Comparison of ENCODE assay signal across 1 cellular context in genomic region chr22:39283312-39284141, GRCh38.
A peak's percentile ranks its signal among the peaks of the same experiment; 100 is the strongest.
TF ChIP-seq lines count a peak whose summit lies in the region.

No MANE protein-coding gene starts in this region.

TF ChIP-seq in K562, 482 proteins besides CTCF, POLR2A, EP300 and RAD21 (continued from another document and continues in another):
- 0 out of 2 replicates have a peak, but pooled peaks have one; percentile 66 for TF ChIP-seq RNF219 (CRISPR knock-in tag; IDR thresholded peaks at IDR 0.05)
- no peak for TF ChIP-seq USF2 (CRISPR knock-in tag; IDR thresholded peaks at IDR 0.05)
- peak; percentile 65 for TF ChIP-seq MTA1 (IDR thresholded peaks at IDR 0.05; ENCODE audit: borderline replicate concordance)
- TF ChIP-seq ZNF384 (IDR thresholded peaks at IDR 0.05; ENCODE audit: low read depth, low read length) = 0 out of 2 replicates have a peak, but pooled peaks have one; percentile 12
- no peak for TF ChIP-seq MCM2 (IDR thresholded peaks at IDR 0.05; ENCODE audit: low read depth)
- TF ChIP-seq CBFA2T2 (conservative IDR thresholded peaks at IDR 0.05) = peak; percentile 71
- TF ChIP-seq ATF1 (CRISPR knock-in tag; IDR thresholded peaks at IDR 0.05) = no peak
- TF ChIP-seq ATF1 (tag; IDR thresholded peaks at IDR 0.05) = peak; percentile 58
- no peak for TF ChIP-seq CBX5 (IDR thresholded peaks at IDR 0.05; ENCODE audit: borderline replicate concordance, low read depth)
- TF ChIP-seq ZNF766 (CRISPR knock-in tag; conservative IDR thresholded peaks at IDR 0.05) = peak; percentile 77; the same call in 1 of the 2 replicates
- no peak for TF ChIP-seq DEAF1 (CRISPR knock-in tag; IDR thresholded peaks at IDR 0.05)
- TF ChIP-seq NFE2 (IDR thresholded peaks at IDR 0.05; ENCODE audit: low read depth) = peak; percentile 94
- peak; percentile 81 for TF ChIP-seq TCF3 (CRISPR knock-in tag; IDR thresholded peaks at IDR 0.05)
- no peak; the same call in 1 of the 2 replicates for TF ChIP-seq KLF10 (CRISPR knock-in tag; IDR thresholded peaks at IDR 0.05)
- no peak for TF ChIP-seq KAT8 (IDR thresholded peaks at IDR 0.05; ENCODE audit: low read depth)
- peak; percentile 63 for TF ChIP-seq DMBX1 (CRISPR knock-in tag; IDR thresholded peaks at IDR 0.05; ENCODE audit: borderline replicate concordance)
- TF ChIP-seq ZNF507 (tag; conservative IDR thresholded peaks at IDR 0.05) = no peak
- TF ChIP-seq ETV6 (IDR thresholded peaks at IDR 0.05; ENCODE audit: borderline replicate concordance in 1 of 2, low read depth in 2 of 2, low read length in 1 of 2) = no peak
- no peak for TF ChIP-seq ETV6 (CRISPR knock-in tag; IDR thresholded peaks at IDR 0.05; ENCODE audit: borderline replicate concordance)
- TF ChIP-seq ELK1 (CRISPR knock-in tag; IDR thresholded peaks at IDR 0.05) = no peak
- TF ChIP-seq CSDE1 (IDR thresholded peaks at IDR 0.05) = no peak
- peak; percentile 50; the same call in 1 of the 2 replicates for TF ChIP-seq ZNF449 (CRISPR knock-in tag; IDR thresholded peaks at IDR 0.05)
- peak; percentile 67; the same call in 1 of the 2 replicates for TF ChIP-seq ZNF197 (CRISPR knock-in tag; IDR thresholded peaks at IDR 0.05; ENCODE audit: low read depth)
- no peak for TF ChIP-seq ZKSCAN1 (IDR thresholded peaks at IDR 0.05; ENCODE audit: low read depth, low read length)
- peak; percentile 66 for TF ChIP-seq TEAD4 (IDR thresholded peaks at IDR 0.05; ENCODE audit: low read length)
- TF ChIP-seq TEAD4 (CRISPR knock-in tag; IDR thresholded peaks at IDR 0.05; ENCODE audit: borderline replicate concordance) = no peak
- TF ChIP-seq NR2C1 (IDR thresholded peaks at IDR 0.05) = no peak
- TF ChIP-seq NR2C1 (tag; IDR thresholded peaks at IDR 0.05) = peak; percentile 57
- no peak for TF ChIP-seq THRA (IDR thresholded peaks at IDR 0.05)
- no peak for TF ChIP-seq ZNF431 (CRISPR knock-in tag; IDR thresholded peaks at IDR 0.05)
- TF ChIP-seq JUN (IDR thresholded peaks at IDR 0.05; ENCODE audit: borderline replicate concordance, low read depth, low read length) = peak; percentile 82
- TF ChIP-seq JUN (CRISPR knock-in tag; IDR thresholded peaks at IDR 0.05; ENCODE audit: borderline replicate concordance) = peak; percentile 36; the same call in 1 of the 2 replicates
- TF ChIP-seq U2AF2 (optimal IDR thresholded peaks at IDR 0.05; ENCODE audit: low read depth, low read length) = no peak
- TF ChIP-seq ZBTB7A (IDR thresholded peaks at IDR 0.05; ENCODE audit: borderline replicate concordance, control insufficient read depth, low read depth, low read length) = peak; percentile 77; the same call in 1 of the 2 replicates
- TF ChIP-seq RAD51 (IDR thresholded peaks at IDR 0.05; ENCODE audit: borderline replicate concordance, low read depth) = no peak; the same call in 1 of the 2 replicates
- TF ChIP-seq SMARCA4 (IDR thresholded peaks at IDR 0.05) = peak; percentile 79
- TF ChIP-seq ZNF511 (CRISPR knock-in tag; IDR thresholded peaks at IDR 0.05) = no peak; the same call in 1 of the 2 replicates
- TF ChIP-seq CC2D1A (IDR thresholded peaks at IDR 0.05) = no peak
- TF ChIP-seq ESRRB (CRISPR knock-in tag; IDR thresholded peaks at IDR 0.05; ENCODE audit: borderline replicate concordance) = no peak
- peak; percentile 71 for TF ChIP-seq LEF1 (IDR thresholded peaks at IDR 0.05)
- TF ChIP-seq DIDO1 (tag; IDR thresholded peaks at IDR 0.05; ENCODE audit: low read depth) = no peak
- no peak; the same call in 1 of the 2 replicates for TF ChIP-seq KLF1 (tag; IDR thresholded peaks at IDR 0.05)
- peak in 1 of 2 experiments; percentile 69; a peak in 1 of 4 replicates for TF ChIP-seq ZMIZ1 (IDR thresholded peaks at IDR 0.05; ENCODE audit: low read depth in 2 of 2, low read length in 2 of 2)
- peak; percentile 87 for TF ChIP-seq L3MBTL2 (IDR thresholded peaks at IDR 0.05)
- 0 out of 2 replicates have a peak, but pooled peaks have one; percentile 2 for TF ChIP-seq TEAD2 (tag; IDR thresholded peaks at IDR 0.05)
- no peak for TF ChIP-seq TARDBP (IDR thresholded peaks at IDR 0.05)
- no peak for TF ChIP-seq FOXJ2 (tag; IDR thresholded peaks at IDR 0.05)
- no peak for TF ChIP-seq NR2F6 (CRISPR knock-in tag; IDR thresholded peaks at IDR 0.05)
- TF ChIP-seq ATF2 (CRISPR knock-in tag; IDR thresholded peaks at IDR 0.05) = no peak
- TF ChIP-seq HDAC8 (tag; IDR thresholded peaks at IDR 0.05) = no peak
- TF ChIP-seq FOXA3 (CRISPR knock-in tag; conservative IDR thresholded peaks at IDR 0.05 in 1 of 2, IDR thresholded peaks at IDR 0.05 in 1 of 2) = no peak
- no peak for TF ChIP-seq ZNF134 (CRISPR knock-in tag; conservative IDR thresholded peaks at IDR 0.05)
- peak; percentile 89 for TF ChIP-seq ARID1B (IDR thresholded peaks at IDR 0.05)
- no peak for TF ChIP-seq FUS (optimal IDR thresholded peaks at IDR 0.05; ENCODE audit: low read depth, low read length)
- TF ChIP-seq ZNF778 (CRISPR knock-in tag; IDR thresholded peaks at IDR 0.05) = no peak
- no peak for TF ChIP-seq ZFP1 (CRISPR knock-in tag; IDR thresholded peaks at IDR 0.05)
- TF ChIP-seq TCFL5 (CRISPR knock-in tag; conservative IDR thresholded peaks at IDR 0.05) = no peak
- no peak for TF ChIP-seq ZC3H4 (CRISPR knock-in tag; IDR thresholded peaks at IDR 0.05; ENCODE audit: borderline replicate concordance)
- TF ChIP-seq TAF9B (IDR thresholded peaks at IDR 0.05; ENCODE audit: partially characterized antibody) = peak; percentile 53
- TF ChIP-seq FOXO4 (CRISPR knock-in tag; IDR thresholded peaks at IDR 0.05) = peak; percentile 26; the same call in 1 of the 2 replicates
